14 cellular contexts compared by ENCODE assay signal in genomic region chr1:205064301-205064700, GRCh38. TPM values are rescaled to one million over a fixed set of nuclear protein-coding genes. Genes with fewer than 3 reads are reported as not detected.
DNase-seq lines count a peak whose midpoint lies in the region; ATAC-seq and TF ChIP-seq lines count a peak whose summit lies in the region.
"Had no signal": no experiment of that assay in that cellular context is flagged by ENCODE, and none has a peak within 500 bp of the region (broad histone marks: within the 10 kb centered on the region; RNA-seq: fewer than 3 reads in every experiment).

No MANE protein-coding gene starts in this region.

- H3K4me3 ChIP-seq in left ventricle myocardium inferior (no peak overlapping the region), spleen (no peak overlapping the region)
- H3K4me3 ChIP-seq: A549 had no signal

- no peak overlapping the region for H3K27ac ChIP-seq in left ventricle myocardium inferior (replicated peaks)
- no peak overlapping the region for H3K27ac ChIP-seq in spleen
- H3K27ac ChIP-seq: A549, C4-2B, HL-60 had no signal

- peaks cover 11% of the 10 kb centered on the region for H3K4me1 ChIP-seq in left ventricle myocardium inferior
- H3K4me1 ChIP-seq in spleen, result peaks cover 0 to 9% (median 6%) of the 10 kb centered on the region in 6 donors
- H3K4me1 ChIP-seq: A549, BE2C had no signal

- TF ChIP-seq CTCF in left ventricle myocardium inferior (IDR thresholded peaks at IDR 0.05; ENCODE audit: borderline replicate concordance), result no peak
- no peak for TF ChIP-seq CTCF in spleen (IDR thresholded peaks at IDR 0.05 in 8 of 11, conservative IDR thresholded peaks at IDR 0.05 in 3 of 11)
- TF ChIP-seq CTCF in omental fat pad (IDR thresholded peaks at IDR 0.05), result no peak

- 87 to 93% (median 90%) methylated on average over 10 to 11 of the region's 11 CpGs for WGBS in spleen, 5 donors

- H3K9me3 ChIP-seq in left ventricle myocardium inferior (replicated peaks) (no peaks in the 10 kb centered on the region), spleen (no peaks in the 10 kb centered on the region)
- H3K9me3 ChIP-seq: A549, BE2C had no signal

- H3K36me3 ChIP-seq in left ventricle myocardium inferior (no peaks in the 10 kb centered on the region), spleen (no peaks in the 10 kb centered on the region)
- H3K36me3 ChIP-seq: BE2C had no signal

- intact Hi-C loops in cardiac septum (cut with DNase I), result loop anchor here (10.0 kb wide), 1 partner anchor 260 kb away; no protein-coding TSS in a partner anchor
- intact Hi-C loops in left ventricle myocardium inferior (cut with micrococcal nuclease), result no loop called here
- intact Hi-C loops in spleen (cut with DNase I; ENCODE audit: low total_unique reads), result loop anchor here (5.0 kb wide), 1 partner anchor 77 kb away; no protein-coding TSS in a partner anchor

- ATAC-seq in omental fat pad (ENCODE audit: low FRiP score) (no peak), GM21360 (IDR thresholded peaks at IDR 0.05; ENCODE audit: unreplicated experiment) (no peak)
- ATAC-seq: A549 had no signal

- H3K27me3 ChIP-seq in left ventricle myocardium inferior (ENCODE audit: low read depth) (peaks cover 6% of the 10 kb centered on the region), spleen (replicated peaks in 1 of 7) (no peaks in the 10 kb centered on the region)
- H3K27me3 ChIP-seq: BE2C had no signal

- TF ChIP-seq POLR2A in spleen (IDR thresholded peaks at IDR 0.05), result no peak

- peak; percentile 53 for DNase-seq in cardiac septum (ENCODE audit: low spot score)
- no peak for DNase-seq in left ventricle myocardium inferior
- DNase-seq in mesenteric fat pad (ENCODE audit: low spot score), result peak; percentile 64
- peak; percentile 39 for DNase-seq in spleen
- no peak for DNase-seq in omental fat pad (ENCODE audit: low spot score)
- DNase-seq: BE2C; CD4-positive, alpha-beta memory T cell; DND-41; GDM1 had no signal

RNA-seq across cellular contexts. Expression of gene TMEM81, which starts 20.0 kb away (rescaled TPM):
- total RNA-seq in cardiac septum (1.7 TPM), left ventricle myocardium inferior (3.1 TPM), mesenteric fat pad (2.2 TPM), spleen (1 to 10 TPM; 2.6 to 3.9 (median 3.4) TPM), omental fat pad (1 to 10 TPM; 1.6 to 3.2 (median 2.3) TPM)
- polyA plus RNA-seq in spleen, result 1 to 10 TPM; 2.4 to 5.4 (median 3.5) TPM

RNA-seq across cellular contexts. Expression of gene CNTN2, which starts 21.3 kb away (rescaled TPM):
- 0.30 TPM for total RNA-seq in cardiac septum
- 0.58 TPM for total RNA-seq in left ventricle myocardium inferior
- not detected for total RNA-seq in mesenteric fat pad
- 1 to 10 TPM in 1 of 7 donors, under 1 TPM in 3, not detected in 3; 0.06 to 2.6 (median 0.27) TPM for total RNA-seq in spleen
- under 1 TPM; 0.02 to 0.38 (median 0.05) TPM for polyA plus RNA-seq in spleen
- total RNA-seq in omental fat pad, result under 1 TPM in 1 of 4 donors, not detected in 3; 0.47 TPM
- total RNA-seq: CD4-positive, alpha-beta memory T cell had no signal
- polyA plus RNA-seq: A549; AG04450; CD4-positive, alpha-beta memory T cell had no signal

RNA-seq across cellular contexts. Expression of gene RBBP5, which starts 57.5 kb away (rescaled TPM):
- 10.1 TPM for total RNA-seq in cardiac septum
- 10.3 TPM for total RNA-seq in left ventricle myocardium inferior
- 9.8 TPM for total RNA-seq in mesenteric fat pad
- 10 to 100 TPM; 16.7 to 23.4 (median 18.3) TPM for total RNA-seq in spleen
- polyA plus RNA-seq in spleen, result 1 to 10 TPM; 4.2 to 7.5 (median 4.6) TPM
- 10 to 100 TPM; 11.9 to 15.6 (median 12.8) TPM for total RNA-seq in omental fat pad

Comparison
In these comparisons a context has a peak if more than half of its experiments do, and no peak if none do; other contexts are left out.
1. DNase-seq: peak in cardiac septum (single experiment), mesenteric fat pad (single experiment) and spleen (single experiment); none in left ventricle myocardium inferior (single experiment) and omental fat pad (single experiment).